ENCODE assay signal across 12 cellular contexts in genomic region chr22:33896801-33897620, GRCh38. TPM values are rescaled to one million over a fixed set of nuclear protein-coding genes. Genes with fewer than 3 reads are reported as not detected.
A peak's percentile ranks its signal among the peaks of the same experiment; 100 is the strongest.
DNase-seq lines count a peak whose midpoint lies in the region; ATAC-seq and TF ChIP-seq lines count a peak whose summit lies in the region.
"Had no signal": no experiment of that assay in that cellular context is flagged by ENCODE, and none has a peak within 500 bp of the region (broad histone marks: within the 10 kb centered on the region; RNA-seq: fewer than 3 reads in every experiment).

No MANE protein-coding gene starts in this region.

- peak; percentile 46 for DNase-seq in GM03348 (ENCODE audit: low spot score)
- peak; percentile 37 for DNase-seq in LHCN-M2 (ENCODE audit: low read depth)
- peak; percentile 89 for DNase-seq in iPS DF 19.7 (ENCODE audit: low read depth, low spot score)
- no peak for DNase-seq in DMS53 treated with DMSO at 0.1 percent for 48 hours (lab: John Stamatoyannopoulos, UW; ENCODE audit: unreplicated experiment)
- no peak for DNase-seq in aorta
- no peak for DNase-seq in RPMI8226
- no peak for DNase-seq in BE2C
- DNase-seq: activated CD8-positive, alpha-beta memory T cell treated with anti-CD3 and anti-CD28 coated beads, Interleukin-2, amount 10 ng/mL, durations not matched to agents 7 days and 5 days; NCI-H2171 treated with DMSO at 0.1 percent for 48 hours; SW 1271 had no signal

- 84 to 86% methylated on average over 10 of the region's 10 CpGs for WGBS in aorta, 2 donors

- H3K4me1 ChIP-seq in aorta (ENCODE audit: control insufficient read depth in 1 of 2, insufficient read depth in 2 of 2, low read length in 2 of 2) = no peaks in the 10 kb centered on the region
- no peaks in the 10 kb centered on the region for H3K4me1 ChIP-seq in BE2C

- no peak overlapping the region for H3K27ac ChIP-seq in aorta (ENCODE audit: low read depth in 1 of 2, low read length in 2 of 2)
- H3K27ac ChIP-seq: C4-2B had no signal

- intact Hi-C loops in aorta (cut with DNase I) = no loop called here

- ATAC-seq in GM21619 (IDR thresholded peaks at IDR 0.05; ENCODE audit: unreplicated experiment) (peak; percentile 54), aorta (ENCODE audit: low FRiP score) (no peak)
- ATAC-seq: activated CD8-positive, alpha-beta memory T cell treated with anti-CD3 and anti-CD28 coated beads, Interleukin-2, amount 10 ng/mL, durations not matched to agents 7 days and 5 days had no signal

- H3K36me3 ChIP-seq in aorta (ENCODE audit: control insufficient read depth in 1 of 2, insufficient read depth in 2 of 2, low read length in 1 of 2) (no peaks in the 10 kb centered on the region), BE2C (no peaks in the 10 kb centered on the region)

- no peaks in the 10 kb centered on the region for H3K27me3 ChIP-seq in aorta (ENCODE audit: control insufficient read depth in 1 of 2, insufficient read depth in 2 of 2, low read length in 1 of 2)
- no peaks in the 10 kb centered on the region for H3K27me3 ChIP-seq in BE2C

- no peak for TF ChIP-seq CTCF in BE2C (IDR thresholded peaks at IDR 0.05; ENCODE audit: low read depth, low read length)

- no peaks in the 10 kb centered on the region for H3K9me3 ChIP-seq in aorta (ENCODE audit: control insufficient read depth, low read length)
- no peaks in the 10 kb centered on the region for H3K9me3 ChIP-seq in BE2C

- no peak overlapping the region for H3K4me3 ChIP-seq in aorta (ENCODE audit: low read length in 2 of 2)
- no peak overlapping the region for H3K4me3 ChIP-seq in BE2C (ENCODE audit: low read depth, low read length)

RNA-seq across cellular contexts. Expression of gene LARGE1, which starts 23.3 kb away (rescaled TPM):
- total RNA-seq in LHCN-M2 (2014; rRNA removed) = 7.8 and 8.6 TPM in 2 replicates
- polyA plus RNA-seq in LHCN-M2 (2012) = 4.3 TPM
- 10 to 100 TPM; 41.7 to 52.5 TPM for total RNA-seq in aorta
- polyA plus RNA-seq in aorta = 1 to 10 TPM; 2.6 to 6.3 TPM
- 0.32 TPM for polyA plus RNA-seq in BE2C (2012; ENCODE audit: insufficient read depth, insufficient read length, low read depth)

Comparison
In these comparisons a context has a peak if more than half of its experiments do, and no peak if none do; other contexts are left out.
1. DNase-seq: peak in GM03348 (single experiment), LHCN-M2 (single experiment) and iPS DF 19.7 (single experiment); none in DMS53 treated with DMSO at 0.1 percent for 48 hours (single experiment), aorta (0 of 2), RPMI8226 (single experiment) and BE2C (single experiment).